Comparison of ENCODE assay signal across 8 cellular contexts in the genomic region with DNA sequence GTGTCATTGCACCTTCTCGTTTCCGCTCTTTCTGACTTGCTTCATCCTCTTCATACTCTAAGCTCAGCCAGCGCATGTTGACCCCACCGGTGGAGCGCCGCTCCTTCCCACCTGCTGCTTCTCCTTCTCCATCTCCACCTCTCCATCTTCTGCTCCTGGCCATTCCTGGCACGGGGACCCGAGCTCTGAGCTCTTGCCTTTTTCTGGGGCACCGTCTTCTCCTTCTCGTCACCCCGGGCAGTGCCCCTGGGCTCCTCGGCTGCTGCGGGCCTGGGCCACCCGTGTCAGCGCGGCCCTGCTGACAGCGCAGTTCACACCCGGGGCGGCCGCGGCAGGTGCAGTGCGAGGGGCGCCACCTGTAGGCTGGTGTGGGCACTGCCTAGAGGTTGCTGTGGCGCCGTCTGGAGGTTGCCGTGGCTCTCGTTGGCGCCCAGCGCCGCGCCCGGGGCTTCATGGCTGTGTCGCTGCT. TPM values are rescaled to one million over a fixed set of nuclear protein-coding genes. Genes with fewer than 3 reads are reported as not detected.
DNase-seq lines count a peak whose midpoint lies in the region; ATAC-seq and TF ChIP-seq lines count a peak whose summit lies in the region.
"Not testable (repeated sequence)": the region's sequence is repeated elsewhere in the genome, so short reads cannot be mapped to it uniquely, and the experiment has no call there.

No MANE protein-coding gene starts in this region.

- not testable (repeated sequence) for H3K4me3 Mint-ChIP-seq in activated T-cell treated with anti-CD3 and anti-CD28 coated beads, Interleukin-2, amount 50 U/mL, for 24 hours; endodermal cell
- H3K4me3 Mint-ChIP-seq in natural killer cell: peak overlapping the region; percentile 76

- not testable (repeated sequence) for H3K27ac Mint-ChIP-seq in activated T-cell treated with anti-CD3 and anti-CD28 coated beads, Interleukin-2, amount 50 U/mL, for 24 hours; endodermal cell
- peak overlapping the region in 1 of 2 donors; percentile 80 for H3K27ac Mint-ChIP-seq in natural killer cell

- not testable (repeated sequence) for H3K27me3 Mint-ChIP-seq in activated T-cell treated with anti-CD3 and anti-CD28 coated beads, Interleukin-2, amount 50 U/mL, for 24 hours; endodermal cell (ENCODE audit: insufficient read depth); natural killer cell (ENCODE audit: low read depth in 2 of 2)

- not testable (repeated sequence) for H3K27ac ChIP-seq in DND-41 (ENCODE audit: low read length); RWPE2 (ENCODE audit: poor library complexity, severe bottlenecking); endodermal cell (ENCODE audit: low read depth, low read length)

- H3K9ac ChIP-seq in DND-41 (ENCODE audit: low read depth, low read length): peak overlapping the region; percentile 45
- H3K9ac ChIP-seq in endodermal cell (ENCODE audit: extremely low read depth, low read length, poor library complexity, severe bottlenecking): not testable (repeated sequence)

- not testable (repeated sequence) for H3K4me1 ChIP-seq in DND-41 (ENCODE audit: insufficient read depth, low read length); RWPE2 (ENCODE audit: insufficient read depth, poor library complexity, severe bottlenecking); endodermal cell (ENCODE audit: control insufficient read depth, insufficient read depth, low read length)

- H3K9me3 Mint-ChIP-seq in activated T-cell treated with anti-CD3 and anti-CD28 coated beads, Interleukin-2, amount 50 U/mL, for 24 hours; endodermal cell; natural killer cell: not testable (repeated sequence)

- ATAC-seq in DND-41 (ENCODE audit: insufficient read depth, low read depth) (peak; percentile 96), GM21381 (IDR thresholded peaks at IDR 0.05; ENCODE audit: unreplicated experiment) (peak; percentile 96), HG03039 (IDR thresholded peaks at IDR 0.05; ENCODE audit: unreplicated experiment) (peak; percentile 76), RWPE2 (ENCODE audit: low read depth) (peak; percentile 97), natural killer cell (peak; percentile 98 to 100 (median 99))

- intact Hi-C loops in natural killer cell (cut with micrococcal nuclease): not testable (repeated sequence)

- H4K20me1 ChIP-seq in DND-41 (ENCODE audit: insufficient read depth, low read length): not testable (repeated sequence)

- H3K4me1 Mint-ChIP-seq in activated T-cell treated with anti-CD3 and anti-CD28 coated beads, Interleukin-2, amount 50 U/mL, for 24 hours (ENCODE audit: low read depth); endodermal cell; natural killer cell: not testable (repeated sequence)

- peak overlapping the region; percentile 62; the same call in 1 of the 2 replicates for H2AFZ ChIP-seq in DND-41 (ENCODE audit: low read depth, low read length)

- H3K27me3 ChIP-seq in DND-41 (ENCODE audit: insufficient read depth, low read length, poor library complexity); RWPE2 (ENCODE audit: insufficient read depth, poor library complexity, severe bottlenecking); endodermal cell (ENCODE audit: control insufficient read depth, insufficient read depth, low read length, poor library complexity, severe bottlenecking): not testable (repeated sequence)

- H3K36me3 ChIP-seq in DND-41 (ENCODE audit: insufficient read depth, low read length); RWPE2 (ENCODE audit: low read depth); endodermal cell (ENCODE audit: control insufficient read depth, insufficient read depth, low read length): not testable (repeated sequence)

- 33% methylated on average over 16 of the region's 33 CpGs; no CpG with 5 or more reads in 1 of the 2 experiments for WGBS in endodermal cell (ENCODE audit: insufficient coverage in 1 of 2, insufficient read length in 1 of 2), 2 experiments

- H3K9me3 ChIP-seq in DND-41 (ENCODE audit: insufficient read depth, low read length, severe bottlenecking); RWPE2 (ENCODE audit: severe bottlenecking); endodermal cell (ENCODE audit: control insufficient read depth, low read length): not testable (repeated sequence)

- peak overlapping the region; percentile 64 for H3K4me2 ChIP-seq in DND-41 (ENCODE audit: insufficient read depth, low read length)

- H3K36me3 Mint-ChIP-seq in activated T-cell treated with anti-CD3 and anti-CD28 coated beads, Interleukin-2, amount 50 U/mL, for 24 hours (ENCODE audit: low read depth); endodermal cell (ENCODE audit: low read depth); natural killer cell: not testable (repeated sequence)

- H3K4me3 ChIP-seq in DND-41 (ENCODE audit: low read depth in 1 of 2, low read length in 2 of 2): peak overlapping the region in 1 of 2 experiments; percentile 50; a peak in 2 of 4 replicates
- not testable (repeated sequence) for H3K4me3 ChIP-seq in RWPE2 (ENCODE audit: severe bottlenecking); endodermal cell (ENCODE audit: low read length)

- not testable (repeated sequence) for TF ChIP-seq CTCF in DND-41 (IDR thresholded peaks at IDR 0.05; ENCODE audit: borderline replicate concordance, extremely low read depth, low read length, poor library complexity, severe bottlenecking); RWPE2 (IDR thresholded peaks at IDR 0.05; ENCODE audit: poor library complexity, severe bottlenecking); natural killer cell (IDR thresholded peaks at IDR 0.05)
- peak; percentile 44 for TF ChIP-seq CTCF in endodermal cell (conservative IDR thresholded peaks at IDR 0.05)

- H3K79me2 ChIP-seq in DND-41 (ENCODE audit: insufficient read depth, low read length): not testable (repeated sequence)

- DNase-seq in DND-41: peak; percentile 55
- not testable (repeated sequence) for DNase-seq in RWPE2 (ENCODE audit: low spot score); endodermal cell
- peak; percentile 63 for DNase-seq in activated T-cell treated with anti-CD3 and anti-CD28 coated beads, Interleukin-2, amount 50 U/mL, for 24 hours
- peak; percentile 42 for DNase-seq in natural killer cell
- DNase-seq in stimulated activated CD8-positive, alpha-beta memory T cell treated with anti-CD3 and anti-CD28 coated beads, Interleukin-4, amount 100 ng/mL, for 1 hour (ENCODE audit: low read depth in 2 of 2, low spot score in 1 of 2): peak; percentile 0 to 9

RNA-seq across cellular contexts. Expression of a gene that starts 1.6 kb away (rescaled TPM):
- total RNA-seq in endodermal cell (1 to 10 TPM; 3.3 to 4.8 TPM), natural killer cell (10 to 100 TPM; 11.7 to 13.7 (median 12.2) TPM)
- 0.96 TPM for polyA plus RNA-seq in endodermal cell (2013, experiment 1 of 2)
- 1.2 TPM for polyA plus RNA-seq in endodermal cell (2013, experiment 2 of 2)

RNA-seq across cellular contexts. Expression of a gene that starts 38.8 kb away (rescaled TPM):
- total RNA-seq in endodermal cell: 100 to 1,000 TPM; 697 to 784 TPM
- polyA plus RNA-seq in endodermal cell (2013, experiment 1 of 2): 348 TPM
- 333 TPM for polyA plus RNA-seq in endodermal cell (2013, experiment 2 of 2)
- total RNA-seq in natural killer cell: 100 to 1,000 TPM; 231 to 288 (median 244) TPM
